In genomic region chr15:43440721-43441281, GRCh38 we compare ENCODE assay signal across 9 cellular contexts. TPM values are rescaled to one million over a fixed set of nuclear protein-coding genes. Genes with fewer than 3 reads are reported as not detected.
DNase-seq lines count a peak whose midpoint lies in the region; ATAC-seq and TF ChIP-seq lines count a peak whose summit lies in the region.
"Had no signal": no experiment of that assay in that cellular context is flagged by ENCODE, and none has a peak within 500 bp of the region (broad histone marks: within the 10 kb centered on the region; RNA-seq: fewer than 3 reads in every experiment).

No MANE protein-coding gene starts in this region.

- peaks cover 52% of the 10 kb centered on the region for H3K36me3 ChIP-seq in BE2C
- peaks cover 28% of the 10 kb centered on the region for H3K36me3 ChIP-seq in ectodermal cell (ENCODE audit: control insufficient read depth, insufficient read depth, low read length)
- H3K36me3 ChIP-seq in lung (ENCODE audit: control insufficient read depth in 2 of 2, insufficient read depth in 2 of 2, low read length in 2 of 2): peaks cover 10 to 16% of the 10 kb centered on the region in 2 donors

- H3K27ac Mint-ChIP-seq in T-helper 2 cell treated with Interferon-gamma antibody and Interleukin-4, amounts not matched to agents 5 μg/mL and 100 μg/mL, for 36 hours: peak overlapping the region; percentile 89

- H3K9me3 Mint-ChIP-seq in T-helper 2 cell treated with Interferon-gamma antibody and Interleukin-4, amounts not matched to agents 5 μg/mL and 100 μg/mL, for 36 hours: no peaks in the 10 kb centered on the region
- H3K9me3 Mint-ChIP-seq: IgD-negative memory B cell had no signal

- H3K9me3 ChIP-seq in BE2C: no peaks in the 10 kb centered on the region
- H3K9me3 ChIP-seq in ectodermal cell (ENCODE audit: control insufficient read depth, low read length): no peaks in the 10 kb centered on the region
- H3K9me3 ChIP-seq in lung (ENCODE audit: control insufficient read depth in 2 of 2, insufficient read depth in 1 of 2, low read length in 1 of 2): no peaks in the 10 kb centered on the region

- H3K27me3 Mint-ChIP-seq in T-helper 2 cell treated with Interferon-gamma antibody and Interleukin-4, amounts not matched to agents 5 μg/mL and 100 μg/mL, for 36 hours (ENCODE audit: low read depth): no peaks in the 10 kb centered on the region
- H3K27me3 Mint-ChIP-seq: IgD-negative memory B cell had no signal

- peaks cover 9% of the 10 kb centered on the region for H3K4me1 ChIP-seq in BE2C
- H3K4me1 ChIP-seq in ectodermal cell (ENCODE audit: control insufficient read depth, insufficient read depth, low read length): no peaks in the 10 kb centered on the region
- H3K4me1 ChIP-seq in lung (ENCODE audit: control insufficient read depth in 2 of 2, insufficient read depth in 2 of 2, low read length in 2 of 2): peaks cover 0 to 2% of the 10 kb centered on the region in 2 donors

- peak overlapping the region; percentile 92 for H3K27ac ChIP-seq in ectodermal cell (ENCODE audit: insufficient read depth, low read depth, low read length, poor library complexity, severe bottlenecking)
- H3K27ac ChIP-seq in lung (ENCODE audit: low read depth in 1 of 2, low read length in 1 of 2): no peak overlapping the region

- H3K4me3 Mint-ChIP-seq in T-helper 2 cell treated with Interferon-gamma antibody and Interleukin-4, amounts not matched to agents 5 μg/mL and 100 μg/mL, for 36 hours: no peak overlapping the region
- H3K4me3 Mint-ChIP-seq: IgD-negative memory B cell had no signal

- H3K27me3 ChIP-seq in BE2C: no peaks in the 10 kb centered on the region
- no peaks in the 10 kb centered on the region for H3K27me3 ChIP-seq in ectodermal cell (ENCODE audit: control insufficient read depth, insufficient read depth, low read length, poor library complexity, severe bottlenecking)
- H3K27me3 ChIP-seq in lung (ENCODE audit: control insufficient read depth, insufficient read depth): no peaks in the 10 kb centered on the region

- 60 to 68% methylated on average over 4 of the region's 4 CpGs for WGBS in ectodermal cell, 2 experiments
- 25 to 32% methylated on average over 4 of the region's 4 CpGs for WGBS in lung, 2 donors

- peaks cover 9% of the 10 kb centered on the region for H3K36me3 Mint-ChIP-seq in T-helper 2 cell treated with Interferon-gamma antibody and Interleukin-4, amounts not matched to agents 5 μg/mL and 100 μg/mL, for 36 hours (ENCODE audit: low read depth)

- DNase-seq in BE2C (peak; percentile 54), MV-4-11 (lab: John Stamatoyannopoulos, UW) (peak; percentile 96), lung (ENCODE audit: low spot score) (peak; percentile 44), DMS114 treated with DMSO at 0.1 percent for 48 hours (lab: John Stamatoyannopoulos, UW; ENCODE audit: unreplicated experiment) (no peak)
- peak; percentile 35 for DNase-seq in T-helper 2 cell treated with Interferon-gamma antibody and Interleukin-4, amounts not matched to agents 5 μg/mL and 100 μg/mL, for 36 hours (ENCODE audit: low spot score)
- peak; percentile 21 for DNase-seq in stimulated activated naive CD8-positive, alpha-beta T cell treated with anti-CD3 and anti-CD28 coated beads, Interleukin-15, Interleukin-2, amounts not matched to agents 100 U/mL and 50 U/mL, for 24 hours

- TF ChIP-seq CTCF in BE2C (IDR thresholded peaks at IDR 0.05; ENCODE audit: low read depth, low read length) (peak; percentile 56), lung (IDR thresholded peaks at IDR 0.05; ENCODE audit: control extremely low read depth, extremely low read depth) (peak; percentile 15)

- H3K4me1 Mint-ChIP-seq in T-helper 2 cell treated with Interferon-gamma antibody and Interleukin-4, amounts not matched to agents 5 μg/mL and 100 μg/mL, for 36 hours (ENCODE audit: low read depth): peaks cover 8% of the 10 kb centered on the region
- H3K4me1 Mint-ChIP-seq: IgD-negative memory B cell had no signal

- no peak overlapping the region for H3K4me3 ChIP-seq in BE2C (ENCODE audit: low read depth, low read length)
- H3K4me3 ChIP-seq in ectodermal cell (ENCODE audit: insufficient read depth, low read depth, low read length): no peak overlapping the region
- no peak overlapping the region for H3K4me3 ChIP-seq in lung

- ATAC-seq in GM19023 (IDR thresholded peaks at IDR 0.05; ENCODE audit: unreplicated experiment) (peak; percentile 62), lung (ENCODE audit: insufficient read depth, low FRiP score) (peak; percentile 86)
- ATAC-seq in stimulated activated naive CD8-positive, alpha-beta T cell treated with anti-CD3 and anti-CD28 coated beads, Interleukin-15, Interleukin-2, amounts not matched to agents 100 U/mL and 50 U/mL, for 24 hours: peak; percentile 93

RNA-seq across cellular contexts. Expression of gene TP53BP1, which starts 52.2 kb away (rescaled TPM):
- polyA plus RNA-seq in BE2C (2012; ENCODE audit: insufficient read depth, insufficient read length, low read depth): 48.8 TPM
- polyA plus RNA-seq in ectodermal cell (2013, experiment 1 of 4): 88.3 TPM
- 101 TPM for polyA plus RNA-seq in ectodermal cell (2013, experiment 2 of 4)
- 61.1 TPM for polyA plus RNA-seq in ectodermal cell (2013, experiment 3 of 4)
- 65.0 TPM for polyA plus RNA-seq in ectodermal cell (2013, experiment 4 of 4)
- 10 to 100 TPM; 35.3 to 97.4 TPM for total RNA-seq in lung
- polyA plus RNA-seq in lung: 10 to 100 TPM in 1 of 2 donors, 1 to 10 TPM in 1; 8.9 to 12.1 TPM
